1 cellular context compared by ENCODE assay signal in the genomic region with DNA sequence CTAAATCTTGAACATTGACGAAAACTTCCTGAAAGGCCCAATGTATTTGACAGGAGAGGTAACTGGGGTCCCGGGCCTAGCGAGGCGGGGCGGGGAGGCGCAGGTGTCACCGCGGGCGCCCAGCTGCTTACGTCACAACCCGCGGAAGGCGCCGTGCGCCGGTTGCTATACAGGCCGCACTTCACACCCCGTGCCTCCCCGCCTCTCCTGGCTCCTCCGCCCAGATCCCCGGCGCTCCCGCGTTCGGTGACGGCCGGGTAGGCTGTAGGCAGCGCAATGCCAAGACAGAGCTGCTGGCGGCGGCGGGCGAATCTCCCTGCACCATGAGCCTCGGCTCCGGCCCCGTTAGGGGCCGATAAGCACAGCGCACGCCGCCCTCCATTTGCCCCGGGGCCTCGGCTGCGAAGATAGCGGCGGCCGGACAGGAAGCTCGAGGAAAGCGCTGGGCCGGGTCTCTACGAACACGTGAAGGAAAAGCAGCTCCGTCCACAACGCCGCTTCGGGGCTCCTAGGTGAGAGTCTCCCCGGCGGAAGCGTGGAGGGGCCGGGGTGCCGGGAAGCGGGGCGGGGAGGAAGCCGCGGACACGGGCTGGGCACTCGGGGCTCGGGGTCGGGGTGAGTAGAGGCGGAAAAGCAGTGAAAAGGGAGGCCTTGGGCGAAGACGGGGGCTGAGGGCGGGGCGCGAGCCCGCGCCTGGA.
TF ChIP-seq lines count a peak whose summit lies in the region.

A gene with protein sequence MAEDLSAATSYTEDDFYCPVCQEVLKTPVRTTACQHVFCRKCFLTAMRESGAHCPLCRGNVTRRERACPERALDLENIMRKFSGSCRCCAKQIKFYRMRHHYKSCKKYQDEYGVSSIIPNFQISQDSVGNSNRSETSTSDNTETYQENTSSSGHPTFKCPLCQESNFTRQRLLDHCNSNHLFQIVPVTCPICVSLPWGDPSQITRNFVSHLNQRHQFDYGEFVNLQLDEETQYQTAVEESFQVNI (plus strand): TSS at position 151 of the 698 bp plus-strand sequence. CDS start 903 bp downstream, outside the sequence.

TF ChIP-seq in HEK293, 187 proteins besides CTCF, POLR2A, EP300 and RAD21 (continued from another document):
- TF ChIP-seq, protein P1, sequence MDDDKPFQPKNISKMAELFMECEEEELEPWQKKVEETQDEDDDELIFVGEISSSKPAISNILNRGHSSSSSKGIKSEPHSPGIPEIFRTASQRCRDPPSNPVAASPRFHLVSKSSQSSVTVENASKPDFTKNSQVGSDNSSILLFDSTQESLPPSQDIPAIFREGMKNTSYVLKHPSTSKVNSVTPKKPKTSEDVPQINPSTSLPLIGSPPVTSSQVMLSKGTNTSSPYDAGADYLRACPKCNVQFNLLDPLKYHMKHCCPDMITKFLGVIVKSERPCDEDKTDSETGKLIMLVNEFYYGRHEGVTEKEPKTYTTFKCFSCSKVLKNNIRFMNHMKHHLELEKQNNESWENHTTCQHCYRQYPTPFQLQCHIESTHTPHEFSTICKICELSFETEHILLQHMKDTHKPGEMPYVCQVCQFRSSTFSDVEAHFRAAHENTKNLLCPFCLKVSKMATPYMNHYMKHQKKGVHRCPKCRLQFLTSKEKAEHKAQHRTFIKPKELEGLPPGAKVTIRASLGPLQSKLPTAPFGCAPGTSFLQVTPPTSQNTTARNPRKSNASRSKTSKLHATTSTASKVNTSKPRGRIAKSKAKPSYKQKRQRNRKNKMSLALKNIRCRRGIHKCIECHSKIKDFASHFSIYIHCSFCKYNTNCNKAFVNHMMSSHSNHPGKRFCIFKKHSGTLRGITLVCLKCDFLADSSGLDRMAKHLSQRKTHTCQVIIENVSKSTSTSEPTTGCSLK (tag by site-specific recombination; IDR thresholded peaks at IDR 0.05): no peak
- TF ChIP-seq, protein P2, sequence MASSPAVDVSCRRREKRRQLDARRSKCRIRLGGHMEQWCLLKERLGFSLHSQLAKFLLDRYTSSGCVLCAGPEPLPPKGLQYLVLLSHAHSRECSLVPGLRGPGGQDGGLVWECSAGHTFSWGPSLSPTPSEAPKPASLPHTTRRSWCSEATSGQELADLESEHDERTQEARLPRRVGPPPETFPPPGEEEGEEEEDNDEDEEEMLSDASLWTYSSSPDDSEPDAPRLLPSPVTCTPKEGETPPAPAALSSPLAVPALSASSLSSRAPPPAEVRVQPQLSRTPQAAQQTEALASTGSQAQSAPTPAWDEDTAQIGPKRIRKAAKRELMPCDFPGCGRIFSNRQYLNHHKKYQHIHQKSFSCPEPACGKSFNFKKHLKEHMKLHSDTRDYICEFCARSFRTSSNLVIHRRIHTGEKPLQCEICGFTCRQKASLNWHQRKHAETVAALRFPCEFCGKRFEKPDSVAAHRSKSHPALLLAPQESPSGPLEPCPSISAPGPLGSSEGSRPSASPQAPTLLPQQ (tag by site-specific recombination; IDR thresholded peaks at IDR 0.05): peak; percentile 37; the same call in 1 of the 2 replicates
- TF ChIP-seq, protein P3, sequence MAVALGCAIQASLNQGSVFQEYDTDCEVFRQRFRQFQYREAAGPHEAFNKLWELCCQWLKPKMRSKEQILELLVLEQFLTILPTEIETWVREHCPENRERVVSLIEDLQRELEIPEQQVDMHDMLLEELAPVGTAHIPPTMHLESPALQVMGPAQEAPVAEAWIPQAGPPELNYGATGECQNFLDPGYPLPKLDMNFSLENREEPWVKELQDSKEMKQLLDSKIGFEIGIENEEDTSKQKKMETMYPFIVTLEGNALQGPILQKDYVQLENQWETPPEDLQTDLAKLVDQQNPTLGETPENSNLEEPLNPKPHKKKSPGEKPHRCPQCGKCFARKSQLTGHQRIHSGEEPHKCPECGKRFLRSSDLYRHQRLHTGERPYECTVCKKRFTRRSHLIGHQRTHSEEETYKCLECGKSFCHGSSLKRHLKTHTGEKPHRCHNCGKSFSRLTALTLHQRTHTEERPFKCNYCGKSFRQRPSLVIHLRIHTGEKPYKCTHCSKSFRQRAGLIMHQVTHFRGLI (tag by site-specific recombination; IDR thresholded peaks at IDR 0.05): no peak
- TF ChIP-seq ZNF394 (tag by site-specific recombination; IDR thresholded peaks at IDR 0.05; ENCODE audit: borderline replicate concordance) (peak; percentile 46; the same call in 1 of the 2 replicates), ZSCAN30 (tag by site-specific recombination; IDR thresholded peaks at IDR 0.05) (peak; percentile 96), ZNF629 (tag by site-specific recombination; IDR thresholded peaks at IDR 0.05) (peak; percentile 92), IKZF3 (tag by site-specific recombination; IDR thresholded peaks at IDR 0.05) (0 out of 2 replicates have a peak, but pooled peaks have one; percentile 28), KLF16 (tag by site-specific recombination; IDR thresholded peaks at IDR 0.05) (peak; percentile 36; the same call in 1 of the 2 replicates), KLF7 (tag by site-specific recombination; IDR thresholded peaks at IDR 0.05; ENCODE audit: borderline replicate concordance) (peak; percentile 31; the same call in 1 of the 2 replicates), ZXDB (tag by site-specific recombination; IDR thresholded peaks at IDR 0.05) (peak; percentile 83)
- TF ChIP-seq, protein P4, sequence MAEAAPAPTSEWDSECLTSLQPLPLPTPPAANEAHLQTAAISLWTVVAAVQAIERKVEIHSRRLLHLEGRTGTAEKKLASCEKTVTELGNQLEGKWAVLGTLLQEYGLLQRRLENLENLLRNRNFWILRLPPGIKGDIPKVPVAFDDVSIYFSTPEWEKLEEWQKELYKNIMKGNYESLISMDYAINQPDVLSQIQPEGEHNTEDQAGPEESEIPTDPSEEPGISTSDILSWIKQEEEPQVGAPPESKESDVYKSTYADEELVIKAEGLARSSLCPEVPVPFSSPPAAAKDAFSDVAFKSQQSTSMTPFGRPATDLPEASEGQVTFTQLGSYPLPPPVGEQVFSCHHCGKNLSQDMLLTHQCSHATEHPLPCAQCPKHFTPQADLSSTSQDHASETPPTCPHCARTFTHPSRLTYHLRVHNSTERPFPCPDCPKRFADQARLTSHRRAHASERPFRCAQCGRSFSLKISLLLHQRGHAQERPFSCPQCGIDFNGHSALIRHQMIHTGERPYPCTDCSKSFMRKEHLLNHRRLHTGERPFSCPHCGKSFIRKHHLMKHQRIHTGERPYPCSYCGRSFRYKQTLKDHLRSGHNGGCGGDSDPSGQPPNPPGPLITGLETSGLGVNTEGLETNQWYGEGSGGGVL (tag by site-specific recombination; IDR thresholded peaks at IDR 0.05): 0 out of 2 replicates have a peak, but pooled peaks have one; percentile 25
TF ChIP-seq in HEK293: peak in this region for 44.
